19 cellular contexts compared by ENCODE assay signal in genomic region chr22:18731075-18731666, GRCh38.
A peak's percentile ranks its signal among the peaks of the same experiment; 100 is the strongest.
DNase-seq lines count a peak whose midpoint lies in the region; FAIRE-seq and TF ChIP-seq lines count a peak whose summit lies in the region.
"Had no signal": no experiment of that assay in that cellular context is flagged by ENCODE, and none has a peak within 500 bp of the region (broad histone marks: within the 10 kb centered on the region; RNA-seq: fewer than 3 reads in every experiment).

No MANE protein-coding gene starts in this region.

- no peak for TF ChIP-seq CTCF in brain microvascular endothelial cell (IDR thresholded peaks at IDR 0.05; ENCODE audit: low read depth, low read length, missing control alignments)

- no peak overlapping the region for H3K4me3 ChIP-seq in brain microvascular endothelial cell (ENCODE audit: low read depth, low read length)
- H3K4me3 ChIP-seq: BLaER1, GM12878 had no signal

- no peaks in the 10 kb centered on the region for H3K36me3 ChIP-seq in brain microvascular endothelial cell (replicated peaks)
- H3K36me3 ChIP-seq: BE2C, BLaER1 had no signal

- no peak overlapping the region for H3K27ac ChIP-seq in brain microvascular endothelial cell
- H3K27ac ChIP-seq: 22Rv1, BLaER1 had no signal

- FAIRE-seq in A204.1 (lab: Jason Lieb, UNC) (peak; percentile 100), TTC549 (lab: Jason Lieb, UNC) (peak; percentile 99), colon (lab: Jason Lieb, UNC) (peak; percentile 100)
- FAIRE-seq: GM12878, GM12892 had no signal

- in situ Hi-C loops in brain microvascular endothelial cell (cut with HindIII; ENCODE audit: low pct_ligation_motif_present, low sequenced_read_pairs), result no loop called here

- H3K27me3 ChIP-seq in brain microvascular endothelial cell (replicated peaks), result no peaks in the 10 kb centered on the region
- H3K27me3 ChIP-seq: BE2C, BLaER1 had no signal

- DNase-seq in brain microvascular endothelial cell (no peak), NOMO-1 treated with DMSO at 0.1 percent for 48 hours (lab: John Stamatoyannopoulos, UW; ENCODE audit: unreplicated experiment) (no peak), HuH-7 (ENCODE audit: low spot score) (no peak)
- DNase-seq: ACHN, C1 segment of cervical spinal cord, COR-L47, DMS 273 treated with DMSO at 0.1 percent for 48 hours, DMS153, DMS53, DMS79, GDM1 had no signal
